20 cellular contexts compared by ENCODE assay signal in the genomic region with DNA sequence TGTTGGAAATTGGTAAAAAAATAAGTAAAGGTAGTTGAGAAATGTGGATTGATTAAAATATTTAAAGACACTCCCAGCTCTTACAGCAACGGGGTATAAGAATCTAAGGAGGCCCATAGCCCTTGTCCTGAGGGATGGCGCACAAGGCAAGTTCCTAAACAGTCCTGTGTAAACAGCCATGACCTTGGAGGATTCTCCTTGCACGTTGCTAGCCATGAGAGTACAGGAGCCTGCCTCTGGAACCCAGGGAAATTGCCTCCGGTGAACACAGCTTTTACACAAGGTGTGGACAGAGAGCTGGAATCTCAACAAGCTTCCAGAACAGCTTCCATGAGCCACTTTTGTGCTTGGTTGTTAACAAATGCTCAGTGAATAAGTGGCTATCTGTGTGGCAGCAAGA.
DNase-seq lines count a peak whose midpoint lies in the region; ATAC-seq lines count a peak whose summit lies in the region.
"Had no signal": no experiment of that assay in that cellular context is flagged by ENCODE, and none has a peak within 500 bp of the region (broad histone marks: within the 10 kb centered on the region; RNA-seq: fewer than 3 reads in every experiment).

No MANE protein-coding gene starts in this region.

- H4K12ac ChIP-seq in trophoblast cell (ENCODE audit: low read depth, low read length) = no peak overlapping the region

- H3K4me2 ChIP-seq in trophoblast cell (ENCODE audit: low read length) = no peak overlapping the region
- H3K4me2 ChIP-seq: BLaER1, GM23338 had no signal

- H2AK5ac ChIP-seq in trophoblast cell (ENCODE audit: low read length) = no peak overlapping the region

- peak; percentile 47 for ATAC-seq in Right ventricle myocardium inferior
- peak; percentile 59 for ATAC-seq in left ventricle myocardium superior
- ATAC-seq in activated T-cell treated with anti-CD3 and anti-CD28 coated beads, Interleukin-2, amount 50 U/mL, for 72 hours (replicated peaks in 1 of 2) = no peak
- ATAC-seq: CD8-positive, alpha-beta T cell; GM12878; GM23338; HCT116 had no signal

- H3K14ac ChIP-seq in trophoblast cell (ENCODE audit: low read length) = no peak overlapping the region

- no peak overlapping the region for H2BK120ac ChIP-seq in trophoblast cell (ENCODE audit: insufficient read depth, low read length, poor library complexity)

- H3K79me1 ChIP-seq in trophoblast cell (ENCODE audit: low read length) = peaks cover 13% of the 10 kb centered on the region

- no peaks in the 10 kb centered on the region for H3K79me2 ChIP-seq in trophoblast cell (ENCODE audit: control insufficient read depth, insufficient read depth, low read length, poor library complexity)

- no peaks in the 10 kb centered on the region for H3K36me3 ChIP-seq in trophoblast cell (ENCODE audit: control insufficient read depth in 1 of 2, insufficient read depth in 2 of 2, low read length in 2 of 2)
- H3K36me3 ChIP-seq: BLaER1 had no signal

- H3K23ac ChIP-seq in trophoblast cell (ENCODE audit: low read length) = no peak overlapping the region

- peak overlapping the region; percentile 58 for H2BK12ac ChIP-seq in trophoblast cell (ENCODE audit: low read length)

- no peak overlapping the region for H2BK5ac ChIP-seq in trophoblast cell (ENCODE audit: low read depth, low read length, poor library complexity)

- H2AFZ ChIP-seq in trophoblast cell (ENCODE audit: insufficient read depth, low read length, poor library complexity) = no peak overlapping the region
- H2AFZ ChIP-seq: GM23338 had no signal

- no peak overlapping the region for H3K27ac Mint-ChIP-seq in activated T-cell treated with anti-CD3 and anti-CD28 coated beads, Interleukin-2, amount 50 U/mL, for 72 hours
- H3K27ac Mint-ChIP-seq: B cell; CD8-positive, alpha-beta T cell; GM23338; H9 had no signal

- no peak overlapping the region for H4K8ac ChIP-seq in trophoblast cell (ENCODE audit: low read depth, low read length)

- no peak overlapping the region for H3K18ac ChIP-seq in trophoblast cell (ENCODE audit: low read length)

- H3K9me3 Mint-ChIP-seq in activated T-cell treated with anti-CD3 and anti-CD28 coated beads, Interleukin-2, amount 50 U/mL, for 72 hours = no peaks in the 10 kb centered on the region
- H3K9me3 Mint-ChIP-seq: CD8-positive, alpha-beta T cell; GM23338; H9 had no signal

- H3K9me3 ChIP-seq in trophoblast cell (ENCODE audit: insufficient read depth, low read depth, low read length) = peaks cover 2% of the 10 kb centered on the region
- H3K9me3 ChIP-seq: BLaER1, Caco-2 had no signal

- H3K4me3 ChIP-seq in trophoblast cell (ENCODE audit: low read depth, low read length) = no peak overlapping the region
- H3K4me3 ChIP-seq: BLaER1, GM12878, GM23338 had no signal

- no peak overlapping the region for H4K91ac ChIP-seq in trophoblast cell (ENCODE audit: low read depth, low read length)

- no peaks in the 10 kb centered on the region for H3K36me3 Mint-ChIP-seq in activated T-cell treated with anti-CD3 and anti-CD28 coated beads, Interleukin-2, amount 50 U/mL, for 72 hours (ENCODE audit: insufficient read depth in 2 of 2)
- H3K36me3 Mint-ChIP-seq: CD4-positive, CD25-positive, alpha-beta regulatory T cell; CD8-positive, alpha-beta T cell had no signal

- peaks cover 8% of the 10 kb centered on the region for H3K4me1 Mint-ChIP-seq in activated T-cell treated with anti-CD3 and anti-CD28 coated beads, Interleukin-2, amount 50 U/mL, for 72 hours (ENCODE audit: low read depth)
- H3K4me1 Mint-ChIP-seq: B cell, H9 had no signal

- no peaks in the 10 kb centered on the region for H3K27me3 ChIP-seq in trophoblast cell (ENCODE audit: insufficient read depth, low read length)
- H3K27me3 ChIP-seq: BLaER1 had no signal

- no CpG with 5 or more reads among the region's 4 CpGs for WGBS in trophoblast cell (ENCODE audit: extremely low coverage, insufficient coverage, insufficient read length)

- intact Hi-C loops in Right ventricle myocardium inferior (cut with DNase I) (no loop called here), cardiac septum (cut with DNase I) (no loop called here), left ventricle myocardium superior (cut with micrococcal nuclease) (no loop called here)

- H3K9ac ChIP-seq in trophoblast cell (ENCODE audit: low read length) = no peak overlapping the region
- H3K9ac ChIP-seq: BLaER1 had no signal

- H3K4me3 Mint-ChIP-seq in activated T-cell treated with anti-CD3 and anti-CD28 coated beads, Interleukin-2, amount 50 U/mL, for 72 hours = no peak overlapping the region
- H3K4me3 Mint-ChIP-seq: B cell; CD4-positive, CD25-positive, alpha-beta regulatory T cell; CD8-positive, alpha-beta T cell; GM23338; H9 had no signal

- peaks cover 16 to 20% of the 10 kb centered on the region in 2 experiments for H3K4me1 ChIP-seq in trophoblast cell (ENCODE audit: control insufficient read depth in 1 of 2, insufficient read depth in 2 of 2, low read length in 2 of 2)
- H3K4me1 ChIP-seq: BLaER1 had no signal

- H3K27me3 Mint-ChIP-seq in activated T-cell treated with anti-CD3 and anti-CD28 coated beads, Interleukin-2, amount 50 U/mL, for 72 hours (ENCODE audit: low read depth) = no peaks in the 10 kb centered on the region
- H3K27me3 Mint-ChIP-seq: B cell; CD4-positive, CD25-positive, alpha-beta regulatory T cell had no signal

- H3K27ac ChIP-seq in trophoblast cell (ENCODE audit: low read depth, low read length) = peak overlapping the region; percentile 32
- H3K27ac ChIP-seq: 22Rv1, BLaER1, C4-2B had no signal

- no peak overlapping the region for H3K4ac ChIP-seq in trophoblast cell (ENCODE audit: low read depth, low read length)

- no peak for DNase-seq in Right ventricle myocardium inferior (ENCODE audit: missing footprints)
- DNase-seq in cardiac septum (ENCODE audit: low spot score) = no peak
- DNase-seq in left ventricle myocardium superior = no peak
- no peak for DNase-seq in trophoblast cell
- DNase-seq in activated T-cell treated with anti-CD3 and anti-CD28 coated beads, Interleukin-2, amount 50 U/mL, for 72 hours = no peak
- DNase-seq in DMS79 (lab: John Stamatoyannopoulos, UW) = no peak
- DNase-seq: Caco-2; CD4-positive, CD25-positive, alpha-beta regulatory T cell; CD8-positive, alpha-beta T cell; DMS153; EL; GDM1; H9 had no signal

Comparison
In these comparisons a context has a peak if more than half of its experiments do, and no peak if none do; other contexts are left out.
1. ATAC-seq: peak in Right ventricle myocardium inferior (single experiment) and left ventricle myocardium superior (single experiment); none in activated T-cell treated with anti-CD3 and anti-CD28 coated beads, Interleukin-2, amount 50 U/mL, for 72 hours (0 of 2).